In genomic region chr6:32386040-32386439, GRCh38 we compare ENCODE assay signal across 32 cellular contexts. TPM values are rescaled to one million over a fixed set of nuclear protein-coding genes. Genes with fewer than 3 reads are reported as not detected.
"Had no signal": no experiment of that assay in that cellular context is flagged by ENCODE, and none has a peak within 500 bp of the region (broad histone marks: within the 10 kb centered on the region; RNA-seq: fewer than 3 reads in every experiment).

No MANE protein-coding gene starts in this region.

- H3K4me1 ChIP-seq: suprapubic skin, testis, thyroid gland, tibial artery, tibial nerve, transverse colon, upper lobe of right lung, uterus, vagina had no signal

- H3K9me3 ChIP-seq: stomach, suprapubic skin, testis, thoracic aorta, thyroid gland, tibial artery, tibial nerve, transverse colon, upper lobe of left lung, upper lobe of right lung, uterus, vagina had no signal

- H3K4me3 ChIP-seq: stomach, suprapubic skin, testis, thoracic aorta, thyroid gland, tibial artery, tibial nerve, transverse colon, upper lobe of left lung, upper lobe of right lung, uterus, vagina had no signal

- H3K36me3 ChIP-seq: stomach, suprapubic skin, thoracic aorta, thyroid gland, tibial artery, tibial nerve, transverse colon, upper lobe of left lung, upper lobe of right lung, uterus, vagina had no signal

- ATAC-seq: stimulated activated effector memory CD8-positive, alpha-beta T cell treated with anti-CD3 and anti-CD28 coated beads, Interleukin-12 subunit alpha, Interleukin-12 subunit beta, amount 100 ng/mL, for 72 hours; stimulated activated memory B cell treated with anti-CD40 and anti-IgM and Interleukin-4, amounts not matched to agents 10 μg/mL and 1 μg/mL and 100 μg/mL, for 72 hours; stimulated activated naive B cell treated with anti-CD40 and anti-IgM and Interleukin-4, amounts not matched to agents 10 μg/mL and 1 μg/mL and 100 μg/mL, for 72 hours; stimulated activated naive CD8-positive, alpha-beta T cell treated with anti-CD3 and anti-CD28 coated beads, Interleukin-15, amount 100 ng/mL, for 72 hours; stimulated activated naive CD8-positive, alpha-beta T cell treated with anti-CD3 and anti-CD28 coated beads, Interleukin-15, Interleukin-2, amounts not matched to agents 100 U/mL and 50 U/mL, for 24 hours; upper lobe of right lung had no signal

- FAIRE-seq: urothelium cell line had no signal

- DNase-seq: stimulated activated CD4-positive, alpha-beta T cell treated with anti-CD3 and anti-CD28 coated beads, Interleukin-2, amount 100 ng/mL, for 48 hours; stimulated activated CD4-positive, alpha-beta T cell treated with anti-CD3 and anti-CD28 coated beads, Interleukin-4, amount 100 ng/mL, for 1 hour; stimulated activated CD4-positive, alpha-beta T cell treated with anti-CD3 and anti-CD28 coated beads, Interleukin-4, amount 100 ng/mL, for 24 hours; stimulated activated CD4-positive, alpha-beta T cell treated with anti-CD3 and anti-CD28 coated beads, Interleukin-4, amount 100 ng/mL, for 4 hours; stimulated activated CD8-positive, alpha-beta memory T cell treated with anti-CD3 and anti-CD28 coated beads, Interleukin-4, amount 100 ng/mL, for 48 hours; stimulated activated naive B cell treated with anti-CD40 and anti-IgM and Interleukin-4, amounts not matched to agents 10 μg/mL and 1 μg/mL and 100 μg/mL, for 72 hours; stimulated activated naive CD4-positive, alpha-beta T cell; stimulated activated naive CD4-positive, alpha-beta T cell treated with Interleukin-2 at 50 U/mL for 16 hours; stimulated activated naive CD8-positive, alpha-beta T cell treated with anti-CD3 and anti-CD28 coated beads, Interleukin-15, amount 100 ng/mL, for 72 hours; stimulated activated naive CD8-positive, alpha-beta T cell treated with anti-CD3 and anti-CD28 coated beads, Interleukin-15, Interleukin-2, amounts not matched to agents 100 U/mL and 50 U/mL, for 24 hours; stomach; substantia nigra; testis; thyroid gland; tibial artery; transverse colon; trophoblast cell; upper lobe of right lung; uterus had no signal

- H3K27ac ChIP-seq: stomach, suprapubic skin, testis, thoracic aorta, thyroid gland, tibial artery, tibial nerve, transverse colon, upper lobe of left lung, upper lobe of right lung, uterus, vagina had no signal

- H3K27me3 ChIP-seq: stomach, suprapubic skin, testis, thyroid gland, tibial artery, tibial nerve, transverse colon, upper lobe of left lung, upper lobe of right lung, uterus, vagina had no signal

RNA-seq across cellular contexts. Expression of gene TSBP1, which starts 14.3 kb away (rescaled TPM):
- total RNA-seq: stomach, subcutaneous adipose tissue, suprapubic skin, temporal lobe, thoracic aorta, thyroid gland, tibial nerve, transverse colon, upper lobe of left lung, upper lobe of right lung, ureter, urinary bladder, uterus, vagina had no signal
- polyA plus RNA-seq: stomach, thymus, urinary bladder had no signal

RNA-seq across cellular contexts. Expression of gene BTNL2, which starts 20.9 kb away (rescaled TPM):
- total RNA-seq: stomach, subcutaneous adipose tissue, suprapubic skin, temporal lobe, thoracic aorta, thyroid gland, tibial nerve, transverse colon, upper lobe of left lung, upper lobe of right lung, ureter, urinary bladder, uterus, vagina had no signal
- polyA plus RNA-seq: stomach, thymus, urinary bladder had no signal
